In genomic region chr10:25522946-25523608, GRCh38 we compare ENCODE assay signal across 11 cellular contexts.
DNase-seq lines count a peak whose midpoint lies in the region; ATAC-seq, FAIRE-seq and TF ChIP-seq lines count a peak whose summit lies in the region.
"Had no signal": no experiment of that assay in that cellular context is flagged by ENCODE, and none has a peak within 500 bp of the region (broad histone marks: within the 10 kb centered on the region; RNA-seq: fewer than 3 reads in every experiment).

No MANE protein-coding gene starts in this region.

- TF ChIP-seq POLR2A in H54 (IDR thresholded peaks at IDR 0.05; ENCODE audit: low read depth, low read length) (no peak), H1 (IDR thresholded peaks at IDR 0.05; ENCODE audit: control extremely low read depth in 1 of 2, low read depth in 2 of 2, low read length in 2 of 2) (no peak)

- no peak for ATAC-seq in HG03460 (IDR thresholded peaks at IDR 0.05; ENCODE audit: unreplicated experiment)
- ATAC-seq: T-helper 17 cell had no signal

- H2AK5ac ChIP-seq in H1 (ENCODE audit: low read depth, low read length) (no peak overlapping the region), neuronal stem cell (ENCODE audit: low read depth, low read length) (no peak overlapping the region)

- H3K27me3 Mint-ChIP-seq in activated naive CD4-positive, alpha-beta T cell treated with anti-CD3 and anti-CD28 coated beads for 36 hours (ENCODE audit: low read depth): peaks cover 3% of the 10 kb centered on the region
- H3K27me3 Mint-ChIP-seq: T-helper 17 cell had no signal

- H3K4me3 ChIP-seq in H1 (ENCODE audit: extremely low read depth in 1 of 4, insufficient read depth in 2 of 4, low read depth in 3 of 4, low read length in 4 of 4): no peak overlapping the region
- H3K4me3 ChIP-seq in neuronal stem cell (ENCODE audit: low read length in 2 of 2): no peak overlapping the region
- H3K4me3 ChIP-seq: esophagus muscularis mucosa, ovary had no signal

- CTCF ChIA-PET in H1 (lab: Charles Lee; ENCODE audit: partially characterized antibody): interaction anchor here (0.5 to 2.7 kb wide), 16 partner anchors 19 to 1374 kb away, joined by 3 to 9 read pairs (median 3); no protein-coding TSS in a partner anchor
- CTCF ChIA-PET in activated naive CD4-positive, alpha-beta T cell treated with anti-CD3 and anti-CD28 coated beads for 36 hours (lab: Charles Lee): no interaction called here

- H3K9ac ChIP-seq in H1 (replicated peaks in 1 of 4; ENCODE audit: extremely low read depth in 1 of 4, low read depth in 3 of 4, low read length in 3 of 4) (no peak overlapping the region), neuronal stem cell (ENCODE audit: low read depth, low read length, poor library complexity) (no peak overlapping the region)

- H3K27ac Mint-ChIP-seq in activated naive CD4-positive, alpha-beta T cell treated with anti-CD3 and anti-CD28 coated beads for 36 hours: no peak overlapping the region
- H3K27ac Mint-ChIP-seq: T-helper 17 cell had no signal

- H3K14ac ChIP-seq in H1 (ENCODE audit: insufficient read length) (no peak overlapping the region), neuronal stem cell (ENCODE audit: low read length) (no peak overlapping the region)

- no peak overlapping the region for H3K4me3 Mint-ChIP-seq in activated naive CD4-positive, alpha-beta T cell treated with anti-CD3 and anti-CD28 coated beads for 36 hours
- H3K4me3 Mint-ChIP-seq: T-helper 17 cell had no signal

- H3K27me3 ChIP-seq in H1 (replicated peaks in 1 of 4; ENCODE audit: control insufficient read depth in 3 of 4, extremely low read depth in 1 of 4, insufficient read depth in 3 of 4, low read length in 3 of 4) (no peaks in the 10 kb centered on the region), neuronal stem cell (ENCODE audit: control insufficient read depth in 3 of 3, insufficient read depth in 3 of 3, low read depth in 1 of 3, low read length in 3 of 3) (no peaks in the 10 kb centered on the region)
- H3K27me3 ChIP-seq: esophagus muscularis mucosa, ovary had no signal

- H3K79me2 ChIP-seq in H1 (ENCODE audit: control insufficient read depth in 1 of 2, insufficient read depth in 2 of 2, low read length in 2 of 2): no peaks in the 10 kb centered on the region; a peak in 1 of 4 replicates

- H3K23ac ChIP-seq in H1 (ENCODE audit: insufficient read length): no peak overlapping the region
- H3K23ac ChIP-seq in neuronal stem cell (ENCODE audit: low read depth, low read length, poor library complexity): no peak overlapping the region

- H4K8ac ChIP-seq in H1 (ENCODE audit: extremely low read depth, insufficient read depth, low read length) (no peak overlapping the region), neuronal stem cell (ENCODE audit: low read depth, low read length) (no peak overlapping the region)

- H3K36me3 Mint-ChIP-seq in activated naive CD4-positive, alpha-beta T cell treated with anti-CD3 and anti-CD28 coated beads for 36 hours (ENCODE audit: low read depth): peaks cover 2% of the 10 kb centered on the region

- 82% methylated on average over 4 of the region's 4 CpGs; no CpG with 5 or more reads in 1 of the 2 experiments for WGBS in H1 (ENCODE audit: extremely low coverage in 1 of 2, insufficient coverage in 1 of 2, insufficient read length in 1 of 2, insufficient replicate concordance in 2 of 2, low coverage in 1 of 2, low lambda C conversion rate in 2 of 2, missing lambda C conversion rate in 1 of 2), 2 experiments
- no CpG with 5 or more reads among the region's 4 CpGs for WGBS in neuronal stem cell (ENCODE audit: extremely low coverage in 2 of 2, insufficient read length in 2 of 2, insufficient replicate concordance in 1 of 2), 2 donors

- H3K36me3 ChIP-seq in H1 (ENCODE audit: control insufficient read depth in 2 of 4, insufficient read depth in 4 of 4, low read length in 3 of 4) (no peaks in the 10 kb centered on the region), neuronal stem cell (replicated peaks in 1 of 2; ENCODE audit: control insufficient read depth in 2 of 2, insufficient read depth in 2 of 2, low read length in 2 of 2) (no peaks in the 10 kb centered on the region)
- H3K36me3 ChIP-seq: esophagus muscularis mucosa, ovary had no signal

- intact Hi-C loops in activated naive CD4-positive, alpha-beta T cell treated with anti-CD3 and anti-CD28 coated beads for 36 hours (cut with micrococcal nuclease): no loop called here

- no peak overlapping the region for H2BK15ac ChIP-seq in H1 (ENCODE audit: low read length)
- no peak overlapping the region for H2BK15ac ChIP-seq in neuronal stem cell (ENCODE audit: low read length)

- peak overlapping the region; percentile 82 for H2AFZ ChIP-seq in H1 (ENCODE audit: low read length)
- no peak overlapping the region for H2AFZ ChIP-seq in neuronal stem cell (ENCODE audit: low read length)

- POLR2A ChIA-PET in H1 (lab: Charles Lee; ENCODE audit: partially characterized antibody): no interaction called here

- H2BK120ac ChIP-seq in H1 (replicated peaks; ENCODE audit: low read depth, low read length) (no peak overlapping the region), neuronal stem cell (ENCODE audit: low read depth, low read length) (no peak overlapping the region)

- H3K9me3 ChIP-seq in H1 (ENCODE audit: insufficient read depth in 2 of 2, low read depth in 1 of 2, low read length in 1 of 2) (no peaks in the 10 kb centered on the region; a peak in 1 of 4 replicates), neuronal stem cell (replicated peaks in 1 of 2; ENCODE audit: control insufficient read depth in 2 of 2, insufficient read depth in 1 of 2, low read depth in 1 of 2, low read length in 2 of 2) (no peaks in the 10 kb centered on the region)
- H3K9me3 ChIP-seq: esophagus muscularis mucosa, ovary had no signal

- peak; percentile 90 for FAIRE-seq in H54 (lab: Jason Lieb, UNC)
- FAIRE-seq in H1 (lab: Jason Lieb, UNC): peak; percentile 93

- peak; percentile 72 to 88 (median 77) for TF ChIP-seq CTCF in H1 (IDR thresholded peaks at IDR 0.05; ENCODE audit: control extremely low read depth in 1 of 3, insufficient read depth in 1 of 3, low read depth in 1 of 3, low read length in 3 of 3)

- H4K91ac ChIP-seq in H1 (replicated peaks; ENCODE audit: insufficient read length, low read length): no peak overlapping the region
- H4K91ac ChIP-seq in neuronal stem cell (ENCODE audit: low read depth, low read length, poor library complexity): no peak overlapping the region

- no peak overlapping the region for H3K4me2 ChIP-seq in H1 (ENCODE audit: insufficient read depth in 1 of 2, low read depth in 2 of 2, low read length in 2 of 2)
- no peak overlapping the region for H3K4me2 ChIP-seq in neuronal stem cell (ENCODE audit: insufficient read depth, low read length, poor library complexity, severe bottlenecking)

- H3K56ac ChIP-seq in H1 (replicated peaks; ENCODE audit: insufficient read length, low read depth, low read length): no peak overlapping the region

- H3K27ac ChIP-seq in H1 (ENCODE audit: low read depth, low read length): no peak overlapping the region
- H3K27ac ChIP-seq in neuronal stem cell (replicated peaks; ENCODE audit: low read length): no peak overlapping the region
- H3K27ac ChIP-seq: esophagus muscularis mucosa, ovary had no signal

- no peak overlapping the region for H3K4ac ChIP-seq in H1 (replicated peaks; ENCODE audit: insufficient read length, low read depth, low read length)
- no peak overlapping the region for H3K4ac ChIP-seq in neuronal stem cell (ENCODE audit: low read length)

- H4K5ac ChIP-seq in H1 (ENCODE audit: insufficient read length, low read depth, low read length): peak overlapping the region; percentile 19

- DNase-seq in H54 (ENCODE audit: insufficient read length, low spot score) (peak; percentile 17), NCI-H69 (lab: John Stamatoyannopoulos, UW) (peak; percentile 22), H1 (ENCODE audit: low read depth in 1 of 2, low spot score in 2 of 2) (peak; percentile 44 to 85), neuronal stem cell (ENCODE audit: low spot score) (peak; percentile 27), NCI-H1417 treated with DMSO at 0.1 percent for 48 hours (lab: John Stamatoyannopoulos, UW) (no peak)
- no peak for DNase-seq in activated naive CD4-positive, alpha-beta T cell treated with anti-CD3 and anti-CD28 coated beads for 36 hours
- DNase-seq: activated CD8-positive, alpha-beta memory T cell treated with anti-CD3 and anti-CD28 coated beads for 24 hours; ovary; T-helper 17 cell had no signal

- H4K20me1 ChIP-seq in H1 (replicated peaks in 1 of 2; ENCODE audit: control insufficient read depth in 1 of 2, insufficient read depth in 2 of 2, low read length in 2 of 2): no peaks in the 10 kb centered on the region

- H3K4me1 ChIP-seq in H1 (replicated peaks in 1 of 4; ENCODE audit: control insufficient read depth in 3 of 4, insufficient read depth in 4 of 4, low read length in 3 of 4) (no peaks in the 10 kb centered on the region), neuronal stem cell (ENCODE audit: control insufficient read depth in 2 of 2, insufficient read depth in 1 of 2, low read depth in 1 of 2, low read length in 2 of 2) (no peaks in the 10 kb centered on the region)
- H3K4me1 ChIP-seq: esophagus muscularis mucosa had no signal

- H3K18ac ChIP-seq in H1 (ENCODE audit: extremely low read depth, low read length) (no peak overlapping the region), neuronal stem cell (ENCODE audit: low read length) (no peak overlapping the region)

- no peak for TF ChIP-seq EP300 in H1 (IDR thresholded peaks at IDR 0.05; ENCODE audit: borderline replicate concordance in 1 of 2, low read depth in 2 of 2, low read length in 2 of 2)

- H3K4me1 Mint-ChIP-seq in activated naive CD4-positive, alpha-beta T cell treated with anti-CD3 and anti-CD28 coated beads for 36 hours (ENCODE audit: low read depth): no peaks in the 10 kb centered on the region
- H3K4me1 Mint-ChIP-seq: T-helper 17 cell had no signal

- H2BK12ac ChIP-seq in H1 (ENCODE audit: low read depth, low read length) (no peak overlapping the region), neuronal stem cell (ENCODE audit: low read length) (no peak overlapping the region)

- H3K79me1 ChIP-seq in H1 (ENCODE audit: low read depth, low read length) (no peaks in the 10 kb centered on the region), neuronal stem cell (ENCODE audit: low read depth, low read length) (no peaks in the 10 kb centered on the region)

- peaks cover 5% of the 10 kb centered on the region for H3K9me3 Mint-ChIP-seq in activated naive CD4-positive, alpha-beta T cell treated with anti-CD3 and anti-CD28 coated beads for 36 hours

- no peak overlapping the region for H2BK5ac ChIP-seq in H1 (ENCODE audit: low read depth, low read length)
- no peak overlapping the region for H2BK5ac ChIP-seq in neuronal stem cell (ENCODE audit: low read length)

- no peak overlapping the region for H2BK20ac ChIP-seq in H1 (ENCODE audit: low read length)

- no peaks in the 10 kb centered on the region for H3K23me2 ChIP-seq in H1 (ENCODE audit: low read depth, low read length)

- peak; percentile 90 to 91 for TF ChIP-seq RAD21 in H1 (IDR thresholded peaks at IDR 0.05 in 1 of 2, conservative IDR thresholded peaks at IDR 0.05 in 1 of 2; ENCODE audit: low read depth in 2 of 2, low read length in 2 of 2)

TF ChIP-seq in H1, 55 proteins besides CTCF, POLR2A, EP300 and RAD21 (continues in another document):
- TF ChIP-seq TEAD4 (IDR thresholded peaks at IDR 0.05; ENCODE audit: low read depth, low read length): peak; percentile 72; the same call in 1 of the 2 replicates
- no peak for TF ChIP-seq SIRT6 (IDR thresholded peaks at IDR 0.05; ENCODE audit: low read length)
- TF ChIP-seq ZNF274 (IDR thresholded peaks at IDR 0.05; ENCODE audit: borderline replicate concordance, extremely low read depth, low read length): no peak

Comparison
In these comparisons a context has a peak if more than half of its experiments do, and no peak if none do; other contexts are left out.
1. DNase-seq: peak in H54 (single experiment), NCI-H69 (single experiment), H1 (2 of 2) and neuronal stem cell (single experiment); none in activated naive CD4-positive, alpha-beta T cell treated with anti-CD3 and anti-CD28 coated beads for 36 hours (single experiment) and NCI-H1417 treated with DMSO at 0.1 percent for 48 hours (single experiment).